ENCODE assay signal across 1 cellular context in the genomic region with DNA sequence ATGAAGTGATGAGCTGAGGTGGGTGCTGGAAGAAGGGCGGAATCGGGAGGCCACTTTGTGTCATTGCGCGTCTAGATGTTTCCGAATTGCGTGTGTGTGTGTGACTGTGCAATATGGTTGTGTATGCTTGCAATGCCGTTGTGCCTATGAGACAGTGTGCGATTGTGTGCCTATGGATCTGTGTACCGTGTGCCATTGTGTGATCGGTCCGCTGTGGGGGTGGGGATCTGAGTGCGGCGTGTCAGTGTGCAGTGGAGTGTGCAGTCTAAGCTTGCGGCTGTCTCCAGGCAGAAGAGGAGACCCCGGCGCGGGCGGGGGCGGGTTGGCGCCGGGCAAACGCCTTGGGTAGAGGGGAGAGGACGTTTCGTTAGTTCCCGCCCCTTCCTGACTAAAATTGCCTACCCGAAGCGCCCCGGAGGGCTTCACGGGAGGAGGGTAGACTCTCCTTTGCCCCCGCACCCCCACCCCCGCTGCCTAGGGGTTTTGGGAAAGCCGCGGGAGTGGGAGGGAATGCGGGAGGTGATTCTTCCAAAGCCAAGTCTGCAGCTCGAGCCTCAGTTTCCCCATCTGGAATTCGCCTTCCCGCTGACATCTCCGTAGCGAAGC.
TF ChIP-seq lines count a peak whose summit lies in the region.

No MANE protein-coding gene starts in this region.

TF ChIP-seq in GM23338, 12 proteins besides CTCF, POLR2A, EP300 and RAD21 (continued from another document):
- no peak for TF ChIP-seq ZNF462 (CRISPR knock-in tag; IDR thresholded peaks at IDR 0.05)
- TF ChIP-seq EZH2 (IDR thresholded peaks at IDR 0.05; ENCODE audit: low read depth, unreplicated experiment): no peak
- TF ChIP-seq CREB1 (CRISPR knock-in tag; IDR thresholded peaks at IDR 0.05; ENCODE audit: low read depth): no peak
- TF ChIP-seq POLR2AphosphoS5 (IDR thresholded peaks at IDR 0.05; ENCODE audit: low read depth): no peak; the same call in 1 of the 2 replicates
TF ChIP-seq in GM23338: peak in this region for 0.
